ENCODE assay signal across 8 cellular contexts in the genomic region with DNA sequence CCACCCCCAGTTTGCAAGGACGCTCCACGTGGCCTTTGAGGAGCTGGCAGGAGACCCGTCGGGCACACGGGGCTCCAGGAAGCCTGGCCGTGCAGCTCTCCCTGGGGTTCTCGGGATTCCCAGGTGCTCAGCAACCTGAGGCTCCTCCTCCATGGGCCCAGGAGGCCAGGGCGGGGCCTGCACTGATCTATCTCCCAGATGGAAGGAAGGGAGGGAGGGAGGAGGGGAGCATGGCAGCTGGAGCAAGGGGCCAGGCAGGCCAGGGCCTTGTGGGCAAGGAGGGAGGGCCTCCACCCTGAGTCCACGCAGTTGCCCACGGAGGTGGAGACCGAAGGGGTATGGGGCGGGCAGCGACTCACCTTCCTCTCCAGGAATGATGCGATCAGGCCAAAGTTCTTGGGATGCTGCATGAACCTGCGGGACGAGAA.
DNase-seq lines count a peak whose midpoint lies in the region; ATAC-seq and TF ChIP-seq lines count a peak whose summit lies in the region.
"Had no signal": no experiment of that assay in that cellular context is flagged by ENCODE, and none has a peak within 500 bp of the region (broad histone marks: within the 10 kb centered on the region; RNA-seq: fewer than 3 reads in every experiment).

No MANE protein-coding gene starts in this region.

- no peak for TF ChIP-seq POLR2A in upper lobe of left lung (IDR thresholded peaks at IDR 0.05)

- intact Hi-C loops in posterior vena cava (cut with DNase I): no loop called here

- peak overlapping the region; percentile 86 to 95 (median 92) for H3K27ac ChIP-seq in upper lobe of left lung

- H3K9me3 ChIP-seq in upper lobe of left lung: no peaks in the 10 kb centered on the region

- peaks cover 32 to 51% (median 41%) of the 10 kb centered on the region in 4 donors for H3K4me1 ChIP-seq in upper lobe of left lung

- peak; percentile 5 to 9 for ATAC-seq in upper lobe of left lung (ENCODE audit: low FRiP score in 2 of 2)

- DNase-seq in amniotic epithelial cell (ENCODE audit: low read depth) (peak; percentile 38), kidney tubule cell (ENCODE audit: low spot score) (peak; percentile 76), upper lobe of left lung (peak; percentile 73 to 76), posterior vena cava (ENCODE audit: low spot score) (no peak), GM20000 (ENCODE audit: low spot score) (no peak)
- no peak for DNase-seq in activated CD8-positive, alpha-beta memory T cell treated with anti-CD3 and anti-CD28 coated beads for 24 hours
- DNase-seq: activated naive CD4-positive, alpha-beta T cell treated with anti-CD3 and anti-CD28 coated beads, Interleukin-2, amount 10 ng/mL, durations not matched to agents 7 days and 5 days had no signal

- no peak for TF ChIP-seq CTCF in upper lobe of left lung (IDR thresholded peaks at IDR 0.05)
- TF ChIP-seq CTCF in GM20000 (IDR thresholded peaks at IDR 0.05; ENCODE audit: extremely low read depth, missing control alignments): no peak

- no peak for TF ChIP-seq RAD21 in Ishikawa (IDR thresholded peaks at IDR 0.05; ENCODE audit: low read depth)

- H3K4me3 ChIP-seq in upper lobe of left lung: peak overlapping the region in 2 of 4 donors; percentile 18 to 22

- WGBS in upper lobe of left lung, 2 donors: 60 to 68% methylated on average over 1 to 16 of the region's 16 CpGs

- TF ChIP-seq EP300 in Ishikawa (IDR thresholded peaks at IDR 0.05; ENCODE audit: borderline replicate concordance) (no peak), upper lobe of left lung (IDR thresholded peaks at IDR 0.05) (no peak)

- H3K36me3 ChIP-seq in upper lobe of left lung: peaks cover 29 to 73% (median 54%) of the 10 kb centered on the region in 4 donors

- no peaks in the 10 kb centered on the region for H3K27me3 ChIP-seq in upper lobe of left lung

TF ChIP-seq in Ishikawa, 13 proteins besides CTCF, POLR2A, EP300 and RAD21:
- TF ChIP-seq TAF1 (IDR thresholded peaks at IDR 0.05; ENCODE audit: low read depth) (no peak), TCF12 (IDR thresholded peaks at IDR 0.05; ENCODE audit: low read depth) (no peak), CREB1 (IDR thresholded peaks at IDR 0.05; ENCODE audit: low read depth) (no peak), TEAD4 (IDR thresholded peaks at IDR 0.05) (no peak; the same call in 1 of the 2 replicates), ZBTB7A (IDR thresholded peaks at IDR 0.05; ENCODE audit: low read depth) (no peak; the same call in 1 of the 2 replicates), FOXM1 (IDR thresholded peaks at IDR 0.05; ENCODE audit: borderline replicate concordance, low read depth) (no peak), YY1 (IDR thresholded peaks at IDR 0.05; ENCODE audit: low read depth) (no peak)
- TF ChIP-seq, protein P1, sequence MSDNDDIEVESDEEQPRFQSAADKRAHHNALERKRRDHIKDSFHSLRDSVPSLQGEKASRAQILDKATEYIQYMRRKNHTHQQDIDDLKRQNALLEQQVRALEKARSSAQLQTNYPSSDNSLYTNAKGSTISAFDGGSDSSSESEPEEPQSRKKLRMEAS (IDR thresholded peaks at IDR 0.05): peak; percentile 68

Comparison
In these comparisons a context has a peak if more than half of its experiments do, and no peak if none do; other contexts are left out.
1. DNase-seq: peak in amniotic epithelial cell (single experiment), kidney tubule cell (single experiment) and upper lobe of left lung (2 of 2); none in activated CD8-positive, alpha-beta memory T cell treated with anti-CD3 and anti-CD28 coated beads for 24 hours (single experiment), posterior vena cava (single experiment) and GM20000 (single experiment).